8 cellular contexts compared by ENCODE assay signal in the genomic region with DNA sequence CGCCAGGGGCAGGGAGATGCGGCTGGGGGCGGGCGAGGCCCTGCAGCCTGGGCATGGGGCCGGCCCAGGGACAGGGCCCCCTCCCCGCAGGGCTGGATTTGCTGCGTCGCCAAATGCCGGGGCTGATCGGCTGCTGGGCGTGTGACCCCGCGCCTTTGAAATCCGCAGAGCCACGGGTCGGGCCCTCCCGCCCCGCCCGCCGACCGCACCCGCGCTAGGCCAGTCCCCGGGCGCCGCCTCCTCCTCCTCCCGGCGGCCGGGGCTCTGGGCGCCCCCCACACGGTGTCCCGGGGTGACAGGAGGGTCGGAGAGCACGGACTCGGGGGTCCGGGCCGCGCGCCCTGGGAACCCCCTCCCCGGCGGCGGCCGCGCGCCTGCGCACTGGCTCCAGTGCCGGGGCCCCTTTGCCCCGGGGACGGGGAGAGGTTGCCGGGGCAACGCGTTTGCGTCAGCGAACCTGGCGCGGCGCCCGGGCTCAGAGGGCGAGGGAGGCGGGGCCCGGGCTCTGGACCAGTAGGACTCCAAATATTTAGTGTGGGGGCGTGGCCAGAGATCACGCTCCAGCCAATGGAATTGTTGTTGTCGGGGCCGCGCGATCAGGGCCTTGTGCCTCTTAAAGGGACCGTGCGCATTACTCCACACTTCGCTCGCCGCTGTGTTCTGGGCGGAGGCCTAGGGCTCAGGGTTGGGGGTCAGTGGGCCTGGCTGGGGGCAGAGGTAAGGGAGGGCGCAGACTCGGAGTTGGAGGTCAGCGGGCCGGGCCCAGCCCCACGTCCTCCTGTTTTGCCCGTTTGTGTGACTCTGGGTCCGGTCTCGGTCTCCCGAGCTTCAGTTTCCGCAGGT. TPM values are rescaled to one million over a fixed set of nuclear protein-coding genes. Genes with fewer than 3 reads are reported as not detected.
DNase-seq lines count a peak whose midpoint lies in the region; ATAC-seq and TF ChIP-seq lines count a peak whose summit lies in the region.

No MANE protein-coding gene starts in this region.

- DNase-seq in ACHN (peak; percentile 96), NCI-H2196 (lab: John Stamatoyannopoulos, UW; ENCODE audit: unreplicated experiment) (peak; percentile 99), breast epithelium (ENCODE audit: low spot score in 2 of 2) (peak; percentile 99), iPS-NIHi11 (ENCODE audit: low spot score) (peak; percentile 98)

- H3K27ac ChIP-seq in VCaP = peak overlapping the region; percentile 94
- H3K27ac ChIP-seq in breast epithelium = peak overlapping the region; percentile 99 to 100
- peak overlapping the region; percentile 64 to 100 (median 99) for H3K27ac ChIP-seq in skin epidermis

- no peaks in the 10 kb centered on the region for H3K27me3 ChIP-seq in breast epithelium

- ATAC-seq in GM18870 (IDR thresholded peaks at IDR 0.05; ENCODE audit: unreplicated experiment) (peak; percentile 75), HG03108 (IDR thresholded peaks at IDR 0.05; ENCODE audit: unreplicated experiment) (peak; percentile 71)

- no peaks in the 10 kb centered on the region for H3K36me3 ChIP-seq in breast epithelium

- peak; percentile 69 for TF ChIP-seq POLR2A in breast epithelium (IDR thresholded peaks at IDR 0.05)

- intact Hi-C loops in breast epithelium (cut with DNase I; ENCODE audit: low total_unique reads) = loop anchor here (10.0 kb wide), 1 partner anchor 127 kb away; no protein-coding TSS in a partner anchor

- TF ChIP-seq CTCF in VCaP (conservative IDR thresholded peaks at IDR 0.05) = no peak
- TF ChIP-seq CTCF in breast epithelium (IDR thresholded peaks at IDR 0.05) = no peak

- no peaks in the 10 kb centered on the region for H3K9me3 ChIP-seq in breast epithelium

- peak overlapping the region; percentile 61 to 89 (median 75) for H3K4me3 ChIP-seq in breast epithelium
- peak overlapping the region; percentile 37 to 88 (median 57) for H3K4me3 ChIP-seq in skin epidermis

- in situ Hi-C loops in ACHN (cut with HindIII; ENCODE audit: low pct_ligation_motif_present, low pct_unique_long_range_greater_than_20kb, low sequenced_read_pairs) = no loop called here

- peaks cover 23 to 35% of the 10 kb centered on the region in 2 donors for H3K4me1 ChIP-seq in breast epithelium

RNA-seq across cellular contexts. Expression of a gene that starts 10.3 kb away (rescaled TPM):
- 100 to 1,000 TPM in 1 of 3 donors, 10 to 100 TPM in 2; 94.7 to 170 (median 97.0) TPM for total RNA-seq in breast epithelium

RNA-seq across cellular contexts. Expression of a gene that starts 34.8 kb away (rescaled TPM):
- 10 to 100 TPM; 18.3 to 45.8 (median 29.2) TPM for total RNA-seq in breast epithelium

RNA-seq across cellular contexts. Expression of a gene that starts 35.4 kb away (rescaled TPM):
- 10 to 100 TPM in 1 of 3 donors, 1 to 10 TPM in 2; 3.6 to 12.8 (median 3.7) TPM for total RNA-seq in breast epithelium

RNA-seq across cellular contexts. Expression of a gene that starts 45.8 kb away (rescaled TPM):
- 10 to 100 TPM; 52.0 to 67.2 (median 54.4) TPM for total RNA-seq in breast epithelium

Comparison
In these comparisons a context has a peak if more than half of its experiments do, and no peak if none do; other contexts are left out.
1. Peak in every context shown above with its lines: DNase-seq, ATAC-seq, H3K4me3 ChIP-seq and H3K27ac ChIP-seq.